In the genomic region with DNA sequence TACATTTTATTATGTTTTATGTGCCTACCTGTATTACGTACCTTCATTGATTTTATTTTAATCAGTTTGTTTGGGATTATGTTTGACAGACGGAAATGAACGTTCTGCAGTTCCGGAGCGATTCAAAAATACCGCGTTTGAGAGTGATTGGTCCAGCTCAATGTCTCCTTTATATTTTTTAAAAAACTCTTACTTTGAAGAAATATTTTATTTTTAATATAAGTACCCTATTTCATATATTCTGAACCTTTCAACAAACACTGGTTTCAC, we compare ENCODE assay signal across 8 cellular contexts.
DNase-seq lines count a peak whose midpoint lies in the region; ATAC-seq and TF ChIP-seq lines count a peak whose summit lies in the region.

No MANE protein-coding gene starts in this region.

- no peaks in the 10 kb centered on the region for H3K36me3 ChIP-seq in GM23248 (ENCODE audit: low read depth)
- no peaks in the 10 kb centered on the region for H3K36me3 ChIP-seq in gastroesophageal sphincter

- H3K9me2 ChIP-seq in GM23248 (ENCODE audit: insufficient read depth) = no peaks in the 10 kb centered on the region

- H3K4me2 ChIP-seq in GM23248 (ENCODE audit: unreplicated experiment) = peak overlapping the region; percentile 73

- peak overlapping the region; percentile 96 for H2AFZ ChIP-seq in GM23248

- H3K27ac Mint-ChIP-seq in activated T-cell treated with anti-CD3 and anti-CD28 coated beads, Interleukin-2, amount 50 U/mL, for 24 hours = peak overlapping the region; percentile 99

- TF ChIP-seq POLR2A in gastroesophageal sphincter (IDR thresholded peaks at IDR 0.05) = no peak

- H3K36me3 Mint-ChIP-seq in activated T-cell treated with anti-CD3 and anti-CD28 coated beads, Interleukin-2, amount 50 U/mL, for 24 hours (ENCODE audit: low read depth) = peaks cover 26% of the 10 kb centered on the region

- DNase-seq in AG20443 (ENCODE audit: low spot score) (peak; percentile 20), GM23248 (peak; percentile 40), retina (peak; percentile 73), NK-92 (lab: John Stamatoyannopoulos, UW; ENCODE audit: unreplicated experiment) (no peak), omental fat pad (ENCODE audit: low spot score) (no peak), GM20000 (ENCODE audit: low spot score) (no peak)
- DNase-seq in activated T-cell treated with anti-CD3 and anti-CD28 coated beads, Interleukin-2, amount 50 U/mL, for 24 hours = no peak

- WGBS in GM23248 (ENCODE audit: low coverage in 1 of 2, low lambda C conversion rate in 2 of 2, missing lambda C conversion rate in 2 of 2), 2 experiments = 9 to 16% methylated on average over 7 of the region's 7 CpGs
- WGBS in gastroesophageal sphincter (ENCODE audit: low coverage in 1 of 2), 2 donors = 0 to 1% methylated on average over 7 of the region's 7 CpGs

- in situ Hi-C loops in GM23248 (cut with MboI) = no loop called here

- H3K79me2 ChIP-seq in GM23248 (ENCODE audit: insufficient read depth) = no peaks in the 10 kb centered on the region

- ATAC-seq in gastroesophageal sphincter = no peak
- ATAC-seq in omental fat pad (ENCODE audit: low FRiP score) = no peak

- TF ChIP-seq EP300 in gastroesophageal sphincter (IDR thresholded peaks at IDR 0.05) = no peak

- no peaks in the 10 kb centered on the region for H3K4me1 ChIP-seq in GM23248 (ENCODE audit: insufficient read depth)
- peaks cover 0 to 21% (median 0%) of the 10 kb centered on the region in 3 donors for H3K4me1 ChIP-seq in gastroesophageal sphincter

- H3F3A ChIP-seq in GM23248 (ENCODE audit: insufficient read depth) = no peaks in the 10 kb centered on the region

- H3K4me3 Mint-ChIP-seq in activated T-cell treated with anti-CD3 and anti-CD28 coated beads, Interleukin-2, amount 50 U/mL, for 24 hours = peak overlapping the region; percentile 87

- H3K27me3 ChIP-seq in GM23248 (replicated peaks; ENCODE audit: insufficient read depth) (no peaks in the 10 kb centered on the region), gastroesophageal sphincter (peaks cover 98% of the 10 kb centered on the region)

- H3K27ac ChIP-seq in GM23248 = no peak overlapping the region
- peak overlapping the region in 1 of 4 donors; percentile 48 for H3K27ac ChIP-seq in gastroesophageal sphincter

- H3K9me3 ChIP-seq in GM23248 (ENCODE audit: low read depth) = no peaks in the 10 kb centered on the region
- peaks cover 0 to 6% (median 0%) of the 10 kb centered on the region in 3 donors for H3K9me3 ChIP-seq in gastroesophageal sphincter

- peak overlapping the region; percentile 74 for H3K4me3 ChIP-seq in GM23248
- peak overlapping the region; percentile 31 to 48 for H3K4me3 ChIP-seq in gastroesophageal sphincter

- no peaks in the 10 kb centered on the region for H3K27me3 Mint-ChIP-seq in activated T-cell treated with anti-CD3 and anti-CD28 coated beads, Interleukin-2, amount 50 U/mL, for 24 hours

- TF ChIP-seq CTCF in gastroesophageal sphincter (IDR thresholded peaks at IDR 0.05) (no peak), omental fat pad (IDR thresholded peaks at IDR 0.05) (no peak), GM20000 (IDR thresholded peaks at IDR 0.05; ENCODE audit: extremely low read depth, missing control alignments) (no peak)

- peaks cover 42% of the 10 kb centered on the region for H3K4me1 Mint-ChIP-seq in activated T-cell treated with anti-CD3 and anti-CD28 coated beads, Interleukin-2, amount 50 U/mL, for 24 hours (ENCODE audit: low read depth)

- H4K20me1 ChIP-seq in GM23248 (ENCODE audit: insufficient read depth) = no peaks in the 10 kb centered on the region

- H3K9me3 Mint-ChIP-seq in activated T-cell treated with anti-CD3 and anti-CD28 coated beads, Interleukin-2, amount 50 U/mL, for 24 hours = no peaks in the 10 kb centered on the region

- no peak overlapping the region for H3K9ac ChIP-seq in GM23248

Comparison
In these comparisons a context has a peak if more than half of its experiments do, and no peak if none do; other contexts are left out.
1. DNase-seq: peak in AG20443 (single experiment), GM23248 (single experiment) and retina (single experiment); none in activated T-cell treated with anti-CD3 and anti-CD28 coated beads, Interleukin-2, amount 50 U/mL, for 24 hours (single experiment), NK-92 (single experiment), omental fat pad (single experiment) and GM20000 (single experiment).